Comparison of ENCODE assay signal across 20 cellular contexts in genomic region chr15:29095746-29096145, GRCh38.
A peak's percentile ranks its signal among the peaks of the same experiment; 100 is the strongest.
DNase-seq lines count a peak whose midpoint lies in the region; ATAC-seq, FAIRE-seq and TF ChIP-seq lines count a peak whose summit lies in the region.
"Had no signal": no experiment of that assay in that cellular context is flagged by ENCODE, and none has a peak within 500 bp of the region (broad histone marks: within the 10 kb centered on the region; RNA-seq: fewer than 3 reads in every experiment).

No MANE protein-coding gene starts in this region.

- H3K4me1 ChIP-seq in RWPE2 (ENCODE audit: insufficient read depth, poor library complexity, severe bottlenecking) (no peaks in the 10 kb centered on the region), kidney (ENCODE audit: control insufficient read depth in 1 of 2, insufficient read depth in 1 of 2, low read depth in 1 of 2, low read length in 2 of 2) (no peaks in the 10 kb centered on the region), sigmoid colon (no peaks in the 10 kb centered on the region)
- H3K4me1 ChIP-seq: BE2C, Caco-2 had no signal

- H3K27me3 ChIP-seq in RWPE2 (ENCODE audit: insufficient read depth, poor library complexity, severe bottlenecking) (no peaks in the 10 kb centered on the region), sigmoid colon (peaks cover 0 to under 1% (median 0%) of the 10 kb centered on the region in 3 donors)
- H3K27me3 ChIP-seq: BE2C had no signal

- intact Hi-C loops in kidney (cut with DNase I) (no loop called here), sigmoid colon (cut with DNase I) (no loop called here)

- FAIRE-seq in kidney (lab: Jason Lieb, UNC), result no peak
- FAIRE-seq: A204.1, D721Med, GM12892, HepG2 had no signal

- ATAC-seq in RWPE2 (ENCODE audit: low read depth), result no peak
- ATAC-seq in GM18505 (IDR thresholded peaks at IDR 0.05; ENCODE audit: unreplicated experiment), result no peak
- ATAC-seq: GM23338, HepG2 had no signal

- no peak overlapping the region for H3K27ac ChIP-seq in RWPE2 (ENCODE audit: poor library complexity, severe bottlenecking)
- no peak overlapping the region for H3K27ac ChIP-seq in kidney (ENCODE audit: low read depth in 2 of 2, low read length in 2 of 2)
- no peak overlapping the region for H3K27ac ChIP-seq in sigmoid colon

- no peak overlapping the region for H3K9ac ChIP-seq in kidney (ENCODE audit: low read length in 2 of 2)

- no peak for TF ChIP-seq CTCF in RWPE2 (IDR thresholded peaks at IDR 0.05; ENCODE audit: poor library complexity, severe bottlenecking)
- no peak for TF ChIP-seq CTCF in kidney (IDR thresholded peaks at IDR 0.05; ENCODE audit: borderline replicate concordance, extremely low read depth, insufficient read depth)
- TF ChIP-seq CTCF in sigmoid colon (IDR thresholded peaks at IDR 0.05), result no peak

- TF ChIP-seq EP300 in sigmoid colon (IDR thresholded peaks at IDR 0.05), result no peak

- WGBS in sigmoid colon, 2 donors, result 89 to 92% methylated on average over 9 of the region's 9 CpGs

- DNase-seq in RWPE2 (ENCODE audit: low spot score) (peak; percentile 60), kidney (peak; percentile 35), sigmoid colon (peak; percentile 40), pons (ENCODE audit: low spot score) (no peak), NCI-H2196 (lab: John Stamatoyannopoulos, UW; ENCODE audit: unreplicated experiment) (no peak)
- DNase-seq: ACHN; BE2C; C1 segment of cervical spinal cord; Caco-2; CD4-positive, alpha-beta T cell; DMS153; DMS79; GDM1; H7 had no signal

- H3K36me3 ChIP-seq in RWPE2 (ENCODE audit: low read depth) (no peaks in the 10 kb centered on the region), kidney (ENCODE audit: control insufficient read depth in 1 of 2, insufficient read depth in 2 of 2, low read length in 2 of 2) (no peaks in the 10 kb centered on the region), sigmoid colon (no peaks in the 10 kb centered on the region)
- H3K36me3 ChIP-seq: BE2C had no signal

- no peak for TF ChIP-seq POLR2A in sigmoid colon (IDR thresholded peaks at IDR 0.05)
- no peak for TF ChIP-seq POLR2A in GM18505 (IDR thresholded peaks at IDR 0.05; ENCODE audit: borderline replicate concordance, extremely low read depth, insufficient read depth, insufficient read length)

- no peak overlapping the region for H3K4me3 ChIP-seq in RWPE2 (ENCODE audit: severe bottlenecking)
- H3K4me3 ChIP-seq in kidney (ENCODE audit: low read length in 2 of 2), result no peak overlapping the region
- no peak overlapping the region for H3K4me3 ChIP-seq in sigmoid colon
- H3K4me3 ChIP-seq: GM23338 had no signal

- no peaks in the 10 kb centered on the region for H3K9me3 ChIP-seq in RWPE2 (ENCODE audit: severe bottlenecking)
- no peaks in the 10 kb centered on the region for H3K9me3 ChIP-seq in kidney (ENCODE audit: control insufficient read depth in 1 of 2, low read length in 2 of 2)
- H3K9me3 ChIP-seq in sigmoid colon, result no peaks in the 10 kb centered on the region
- H3K9me3 ChIP-seq: BE2C, Caco-2 had no signal

Comparison
In these comparisons a context has a peak if more than half of its experiments do, and no peak if none do; other contexts are left out.
1. DNase-seq: peak in RWPE2 (single experiment), kidney (single experiment) and sigmoid colon (single experiment); none in pons (single experiment) and NCI-H2196 (single experiment).